ENCODE assay signal across 13 cellular contexts in genomic region chr2:108626993-108627392, GRCh38.
DNase-seq lines count a peak whose midpoint lies in the region; ATAC-seq and TF ChIP-seq lines count a peak whose summit lies in the region.
"Had no signal": no experiment of that assay in that cellular context is flagged by ENCODE, and none has a peak within 500 bp of the region (broad histone marks: within the 10 kb centered on the region; RNA-seq: fewer than 3 reads in every experiment).

No MANE protein-coding gene starts in this region.

- POLR2A ChIA-PET in CD8-positive, alpha-beta T cell (lab: Charles Lee) = no interaction called here

- no peak overlapping the region for H3K27ac Mint-ChIP-seq in CD8-positive, alpha-beta T cell
- H3K27ac Mint-ChIP-seq in progenitor cell of endocrine pancreas = no peak overlapping the region

- peaks cover 99% of the 10 kb centered on the region for H3K79me2 ChIP-seq in MM.1S (ENCODE audit: low read length)

- CTCF ChIA-PET in CD8-positive, alpha-beta T cell (lab: Charles Lee) = interaction anchor here (2.6 kb wide), 1 partner anchor 9 kb away, joined by 17 read pairs; no protein-coding TSS in a partner anchor

- peaks cover 10% of the 10 kb centered on the region for H3K4me1 ChIP-seq in CD8-positive, alpha-beta T cell (ENCODE audit: insufficient read depth, low read length)
- peaks cover 20% of the 10 kb centered on the region for H3K4me1 ChIP-seq in foreskin keratinocyte
- H3K4me1 ChIP-seq in MM.1S (ENCODE audit: low read length) = peaks cover 19% of the 10 kb centered on the region

- ATAC-seq in CD8-positive, alpha-beta T cell = peak; percentile 12
- ATAC-seq in foreskin keratinocyte (peak; percentile 52), HG02759 (IDR thresholded peaks at IDR 0.05; ENCODE audit: unreplicated experiment) (no peak)
- ATAC-seq: HCT116, SK-N-SH treated with all-trans-retinoic acid at 6 μM for 48 hours had no signal

- no peaks in the 10 kb centered on the region for H3K9me3 ChIP-seq in CD8-positive, alpha-beta T cell (ENCODE audit: low read length)
- H3K9me3 ChIP-seq in MM.1S (replicated peaks; ENCODE audit: insufficient read depth, low read length) = no peaks in the 10 kb centered on the region

- peaks cover 3% of the 10 kb centered on the region; the same call in 1 of the 2 replicates for H4K20me1 ChIP-seq in MM.1S (ENCODE audit: insufficient read depth, low read length)

- H3K9me3 Mint-ChIP-seq in CD8-positive, alpha-beta T cell = no peaks in the 10 kb centered on the region
- no peaks in the 10 kb centered on the region for H3K9me3 Mint-ChIP-seq in progenitor cell of endocrine pancreas (ENCODE audit: low read depth)

- H3K9me2 ChIP-seq in MM.1S (replicated peaks; ENCODE audit: insufficient read depth, low read length) = no peaks in the 10 kb centered on the region

- H2AFZ ChIP-seq in MM.1S (ENCODE audit: low read length) = no peak overlapping the region

- no peak overlapping the region for H3K27ac ChIP-seq in CD8-positive, alpha-beta T cell (ENCODE audit: low read depth, low read length)
- H3K27ac ChIP-seq in VCaP (peak overlapping the region; percentile 97), foreskin keratinocyte (peak overlapping the region; percentile 16), MM.1S (ENCODE audit: low read length) (no peak overlapping the region)

- peaks cover 12% of the 10 kb centered on the region for H3K36me3 Mint-ChIP-seq in CD8-positive, alpha-beta T cell
- H3K36me3 Mint-ChIP-seq in progenitor cell of endocrine pancreas (ENCODE audit: insufficient read depth) = peaks cover 2% of the 10 kb centered on the region

- H3K9ac ChIP-seq in MM.1S (ENCODE audit: low read length) = no peak overlapping the region

- H3K27me3 Mint-ChIP-seq in CD8-positive, alpha-beta T cell (ENCODE audit: low read depth) = no peaks in the 10 kb centered on the region
- no peaks in the 10 kb centered on the region for H3K27me3 Mint-ChIP-seq in progenitor cell of endocrine pancreas

- H3K4me1 Mint-ChIP-seq in CD8-positive, alpha-beta T cell (ENCODE audit: low read depth) = peaks cover 75% of the 10 kb centered on the region
- peaks cover 23% of the 10 kb centered on the region for H3K4me1 Mint-ChIP-seq in progenitor cell of endocrine pancreas (ENCODE audit: low read depth)

- H3K4me3 Mint-ChIP-seq in CD8-positive, alpha-beta T cell = no peak overlapping the region
- no peak overlapping the region for H3K4me3 Mint-ChIP-seq in progenitor cell of endocrine pancreas (ENCODE audit: low read depth)

- TF ChIP-seq CTCF in CD8-positive, alpha-beta T cell (IDR thresholded peaks at IDR 0.05) = no peak
- TF ChIP-seq CTCF in VCaP (conservative IDR thresholded peaks at IDR 0.05) = no peak
- no peak for TF ChIP-seq CTCF in foreskin keratinocyte (conservative IDR thresholded peaks at IDR 0.05)
- no peak for TF ChIP-seq CTCF in MM.1S (IDR thresholded peaks at IDR 0.05; ENCODE audit: low read length)
- no peak for TF ChIP-seq CTCF in progenitor cell of endocrine pancreas (IDR thresholded peaks at IDR 0.05; ENCODE audit: unreplicated experiment)

- no peak for DNase-seq in CD8-positive, alpha-beta T cell
- peak; percentile 25 for DNase-seq in HCEC 1CT
- DNase-seq in foreskin keratinocyte = no peak
- DNase-seq in MM.1S = no peak
- DNase-seq in progenitor cell of endocrine pancreas (ENCODE audit: low spot score, unreplicated experiment) = no peak
- DNase-seq: DMS153, NCI-H1048, NCI-H1694, Right ventricle myocardium superior had no signal

- intact Hi-C loops in CD8-positive, alpha-beta T cell (cut with DNase I, micrococcal nuclease) = loop anchor here in 1 of 2 experiments (10.0 kb wide), 2 partner anchors 158 to 408 kb away; partner anchors contain the start of gene CCDC138

- H3K4me2 ChIP-seq in MM.1S (ENCODE audit: low read depth, low read length) = no peak overlapping the region

- no peaks in the 10 kb centered on the region for H3K27me3 ChIP-seq in CD8-positive, alpha-beta T cell (ENCODE audit: insufficient read depth, low read length)
- H3K27me3 ChIP-seq in foreskin keratinocyte (no peaks in the 10 kb centered on the region), MM.1S (replicated peaks; ENCODE audit: insufficient read depth, low read length) (no peaks in the 10 kb centered on the region)

- peaks cover 11% of the 10 kb centered on the region for H3F3A ChIP-seq in MM.1S (ENCODE audit: insufficient read depth, low read length)

- H3K4me3 ChIP-seq in CD8-positive, alpha-beta T cell (ENCODE audit: low read depth, low read length) = no peak overlapping the region
- H3K4me3 ChIP-seq in MM.1S (ENCODE audit: low read length) = no peak overlapping the region

- no peaks in the 10 kb centered on the region for H3K36me3 ChIP-seq in CD8-positive, alpha-beta T cell (ENCODE audit: insufficient read depth, low read length)
- H3K36me3 ChIP-seq in MM.1S (replicated peaks; ENCODE audit: insufficient read depth, low read length) = no peaks in the 10 kb centered on the region

Comparison
In these comparisons a context has a peak if more than half of its experiments do, and no peak if none do; other contexts are left out.
1. H3K27ac ChIP-seq: peak in VCaP (single experiment) and foreskin keratinocyte (single experiment); none in CD8-positive, alpha-beta T cell (single experiment) and MM.1S (single experiment).